Comparison of ENCODE assay signal across 8 cellular contexts in the genomic region with DNA sequence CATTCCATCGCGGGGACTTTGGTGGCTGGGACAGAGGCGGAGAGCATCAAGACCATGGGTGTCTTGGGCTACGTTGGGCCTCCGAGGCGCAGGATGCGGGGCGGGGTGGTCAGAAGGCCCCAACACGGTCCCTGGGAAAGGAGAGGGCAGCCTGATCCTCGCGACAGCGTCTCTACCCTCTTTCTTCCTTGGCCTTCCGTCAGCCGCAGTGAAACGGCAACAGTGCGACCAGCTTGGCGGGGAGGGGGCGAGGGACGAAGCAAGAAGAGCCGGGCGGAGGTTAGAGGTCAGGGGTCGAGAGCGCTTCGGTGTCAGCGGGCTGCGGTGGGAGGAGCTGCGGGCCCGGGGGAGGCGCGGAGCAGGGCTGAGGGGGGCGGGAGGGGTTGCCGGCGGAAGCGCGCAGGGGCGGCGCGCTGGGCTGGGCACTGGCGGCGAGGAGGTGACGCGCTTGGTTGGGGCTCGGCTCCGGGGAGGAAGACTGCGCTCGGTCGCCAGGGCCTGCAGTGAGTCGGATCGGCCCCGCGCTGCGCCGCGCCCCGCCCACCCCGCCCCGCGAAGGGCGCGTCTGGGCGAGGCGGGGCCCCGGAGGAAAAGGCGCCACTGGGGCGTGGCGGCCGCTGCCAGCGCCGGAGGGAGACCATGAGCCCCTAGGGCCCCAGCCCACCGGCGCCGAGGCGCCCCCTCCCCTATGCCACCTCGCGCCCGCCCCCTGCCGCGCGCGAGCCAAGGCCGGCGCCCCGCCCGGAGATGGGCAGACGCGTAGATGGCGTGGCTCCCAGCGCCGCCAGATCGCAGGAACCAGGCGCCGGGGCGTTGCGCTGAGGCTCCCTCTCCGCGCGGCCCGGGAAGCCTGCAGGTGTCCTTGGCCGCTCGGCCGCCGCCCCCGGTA. TPM values are rescaled to one million over a fixed set of nuclear protein-coding genes. Genes with fewer than 3 reads are reported as not detected.
DNase-seq lines count a peak whose midpoint lies in the region; ATAC-seq and TF ChIP-seq lines count a peak whose summit lies in the region.

A gene (plus strand): TSS at position 600 of the 889 bp plus-strand sequence. CDS start 1,186 bp downstream, outside the sequence.

- TF ChIP-seq POLR2A in suprapubic skin (IDR thresholded peaks at IDR 0.05), result no peak

- no peak for TF ChIP-seq EP300 in SK-N-SH (IDR thresholded peaks at IDR 0.05; ENCODE audit: borderline replicate concordance in 1 of 2, low read depth in 1 of 2, low read length in 1 of 2)
- no peak for TF ChIP-seq EP300 in suprapubic skin (IDR thresholded peaks at IDR 0.05)

- TF ChIP-seq RAD21 in SK-N-SH (IDR thresholded peaks at IDR 0.05; ENCODE audit: low read length), result no peak

- H3K36me3 ChIP-seq in H7 (replicated peaks; ENCODE audit: control insufficient read depth, insufficient read depth, low read length) (no peaks in the 10 kb centered on the region), Loucy (ENCODE audit: insufficient read depth, low read length) (no peaks in the 10 kb centered on the region), SK-N-SH (replicated peaks in 1 of 2; ENCODE audit: control insufficient read depth in 1 of 2, insufficient read depth in 2 of 2, low read length in 1 of 2) (no peaks in the 10 kb centered on the region), suprapubic skin (no peaks in the 10 kb centered on the region)

- H4K20me1 ChIP-seq in Loucy (ENCODE audit: insufficient read depth, low read length, poor library complexity, severe bottlenecking) (no peaks in the 10 kb centered on the region), SK-N-SH (ENCODE audit: insufficient read depth) (no peaks in the 10 kb centered on the region)

- WGBS in SK-N-SH (ENCODE audit: low lambda C conversion rate), result 35% methylated on average over 39 of the region's 103 CpGs
- 25% methylated on average over 2 of the region's 103 CpGs for WGBS in suprapubic skin

- H3K9me2 ChIP-seq in Loucy (replicated peaks; ENCODE audit: low read depth, low read length), result no peaks in the 10 kb centered on the region
- no peaks in the 10 kb centered on the region for H3K9me2 ChIP-seq in SK-N-SH

- H3K79me2 ChIP-seq in Loucy (ENCODE audit: insufficient read depth, low read length) (no peaks in the 10 kb centered on the region), SK-N-SH (ENCODE audit: insufficient read depth) (no peaks in the 10 kb centered on the region)

- H3K27me3 ChIP-seq in H7 (ENCODE audit: control insufficient read depth, insufficient read depth, low read length), result peaks cover 34% of the 10 kb centered on the region
- peaks cover 4% of the 10 kb centered on the region for H3K27me3 ChIP-seq in Loucy (ENCODE audit: insufficient read depth, low read length, poor library complexity, severe bottlenecking)
- H3K27me3 ChIP-seq in SK-N-SH (ENCODE audit: insufficient read depth), result peaks cover 23% of the 10 kb centered on the region
- no peaks in the 10 kb centered on the region for H3K27me3 ChIP-seq in suprapubic skin

- no peaks in the 10 kb centered on the region for H3F3A ChIP-seq in Loucy (ENCODE audit: low read depth)
- H3F3A ChIP-seq in SK-N-SH (replicated peaks; ENCODE audit: insufficient read depth), result peaks cover 4% of the 10 kb centered on the region

- ATAC-seq in omental fat pad (ENCODE audit: low FRiP score), result peak; percentile 85

- peak within 1 kb of the TSS; percentile 87 for H3K4me2 ChIP-seq in Loucy (ENCODE audit: low read depth, low read length, poor library complexity, severe bottlenecking)
- peak within 1 kb of the TSS; percentile 82 for H3K4me2 ChIP-seq in SK-N-SH

- no peak within 1 kb of the TSS; a peak in 1 of 4 replicates for H3K27ac ChIP-seq in SK-N-SH (ENCODE audit: low read depth in 2 of 2, low read length in 1 of 2)
- H3K27ac ChIP-seq in suprapubic skin, result peak within 1 kb of the TSS; percentile 52

- POLR2A ChIA-PET in SK-N-SH (lab: Yijun Ruan, JAX), result no interaction called here

- DNase-seq in ELF-1 (ENCODE audit: low read depth, low spot score) (peak; percentile 80), H7 (peak; percentile 97), SK-N-SH (peak; percentile 88), glomerular endothelial cell (ENCODE audit: extremely low read depth, low read depth, low spot score) (no peak), omental fat pad (ENCODE audit: low spot score) (peak; percentile 31), suprapubic skin (ENCODE audit: low spot score in 2 of 2) (peak; percentile 93)
- DNase-seq in activated naive CD4-positive, alpha-beta T cell treated with anti-CD3 and anti-CD28 coated beads, Interleukin-2, amount 50 U/mL, for 16 hours, result peak; percentile 90

- peak within 1 kb of the TSS; percentile 91 for H2AFZ ChIP-seq in Loucy (ENCODE audit: low read length)
- H2AFZ ChIP-seq in SK-N-SH (ENCODE audit: low read depth), result peak within 1 kb of the TSS; percentile 63

- CTCF ChIA-PET in SK-N-SH (lab: Yijun Ruan, JAX), result interaction anchor here (0.7 to 19.1 kb wide), 17 partner anchors 9 to 315 kb away, joined by 3 to 1300 read pairs (median 31); a partner anchor contains a TSS

- H3K4me1 ChIP-seq in Loucy (ENCODE audit: insufficient read depth, low read length, poor library complexity, severe bottlenecking) (peaks cover 10% of the 10 kb centered on the region), SK-N-SH (ENCODE audit: control insufficient read depth in 1 of 2, insufficient read depth in 2 of 2, low read depth in 1 of 2, low read length in 1 of 2) (peaks cover 0 to 57% of the 10 kb centered on the region in 2 experiments; a peak in 2 of 4 replicates), suprapubic skin (peaks cover 47% of the 10 kb centered on the region)

- H3K4me3 ChIP-seq in H7 (ENCODE audit: insufficient read depth, low read depth, low read length) (peak within 1 kb of the TSS; percentile 70), Loucy (ENCODE audit: low read length, poor library complexity, severe bottlenecking) (peak within 1 kb of the TSS; percentile 80), SK-N-SH (ENCODE audit: low read depth in 2 of 2, low read length in 1 of 2) (peak within 1 kb of the TSS; percentile 54), suprapubic skin (peak within 1 kb of the TSS; percentile 88)

- TF ChIP-seq CTCF in Loucy (conservative IDR thresholded peaks at IDR 0.05; ENCODE audit: low read length), result no peak
- no peak for TF ChIP-seq CTCF in SK-N-SH (IDR thresholded peaks at IDR 0.05)
- no peak for TF ChIP-seq CTCF in omental fat pad (IDR thresholded peaks at IDR 0.05)
- TF ChIP-seq CTCF in suprapubic skin (IDR thresholded peaks at IDR 0.05), result no peak

- H3K9me3 ChIP-seq in Loucy (ENCODE audit: insufficient read depth, low read depth, low read length) (no peaks in the 10 kb centered on the region), SK-N-SH (no peaks in the 10 kb centered on the region), suprapubic skin (no peaks in the 10 kb centered on the region)

- H3K9ac ChIP-seq in Loucy (ENCODE audit: low read depth, low read length, poor library complexity, severe bottlenecking) (peak within 1 kb of the TSS; percentile 62), SK-N-SH (no peak within 1 kb of the TSS)

TF ChIP-seq in SK-N-SH, 30 proteins besides CTCF, POLR2A, EP300 and RAD21 (continues in another document):
- TF ChIP-seq POLR2AphosphoS5 (IDR thresholded peaks at IDR 0.05; ENCODE audit: low read depth, low read length), result no peak
- TF ChIP-seq, protein P1, sequence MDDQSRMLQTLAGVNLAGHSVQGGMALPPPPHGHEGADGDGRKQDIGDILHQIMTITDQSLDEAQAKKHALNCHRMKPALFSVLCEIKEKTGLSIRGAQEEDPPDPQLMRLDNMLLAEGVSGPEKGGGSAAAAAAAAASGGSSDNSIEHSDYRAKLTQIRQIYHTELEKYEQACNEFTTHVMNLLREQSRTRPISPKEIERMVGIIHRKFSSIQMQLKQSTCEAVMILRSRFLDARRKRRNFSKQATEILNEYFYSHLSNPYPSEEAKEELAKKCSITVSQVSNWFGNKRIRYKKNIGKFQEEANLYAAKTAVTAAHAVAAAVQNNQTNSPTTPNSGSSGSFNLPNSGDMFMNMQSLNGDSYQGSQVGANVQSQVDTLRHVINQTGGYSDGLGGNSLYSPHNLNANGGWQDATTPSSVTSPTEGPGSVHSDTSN (IDR thresholded peaks at IDR 0.05), result no peak
- TF ChIP-seq TAF1 (IDR thresholded peaks at IDR 0.05; ENCODE audit: borderline replicate concordance, low read depth, low read length), result no peak
- no peak for TF ChIP-seq NFIC (IDR thresholded peaks at IDR 0.05; ENCODE audit: borderline replicate concordance)
- no peak for TF ChIP-seq MEF2A (IDR thresholded peaks at IDR 0.05; ENCODE audit: borderline replicate concordance, low read depth)
- TF ChIP-seq GABPA (IDR thresholded peaks at IDR 0.05; ENCODE audit: low read depth), result no peak
- TF ChIP-seq, protein P2, sequence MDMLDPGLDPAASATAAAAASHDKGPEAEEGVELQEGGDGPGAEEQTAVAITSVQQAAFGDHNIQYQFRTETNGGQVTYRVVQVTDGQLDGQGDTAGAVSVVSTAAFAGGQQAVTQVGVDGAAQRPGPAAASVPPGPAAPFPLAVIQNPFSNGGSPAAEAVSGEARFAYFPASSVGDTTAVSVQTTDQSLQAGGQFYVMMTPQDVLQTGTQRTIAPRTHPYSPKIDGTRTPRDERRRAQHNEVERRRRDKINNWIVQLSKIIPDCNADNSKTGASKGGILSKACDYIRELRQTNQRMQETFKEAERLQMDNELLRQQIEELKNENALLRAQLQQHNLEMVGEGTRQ (IDR thresholded peaks at IDR 0.05; ENCODE audit: borderline replicate concordance, low read depth, low read length), result no peak
- TF ChIP-seq RXRA (IDR thresholded peaks at IDR 0.05; ENCODE audit: borderline replicate concordance, low read depth), result no peak
- TF ChIP-seq JUND (IDR thresholded peaks at IDR 0.05), result no peak
- TF ChIP-seq FOXM1 (IDR thresholded peaks at IDR 0.05; ENCODE audit: low read depth), result no peak
- no peak for TF ChIP-seq GATA2 (CRISPR knock-in tag; IDR thresholded peaks at IDR 0.05)
- no peak for TF ChIP-seq ELF1 (IDR thresholded peaks at IDR 0.05)

RNA-seq across cellular contexts. Expression of the gene that starts here (rescaled TPM):
- 3.3 and 8.6 TPM in 2 replicates for total RNA-seq in H7 (2014; rRNA removed; shearing (Covaris generic))
- 0.37 and 0.51 TPM in 2 replicates for polyA plus RNA-seq in SK-N-SH (2012; rRNA removed)
- polyA plus RNA-seq in SK-N-SH (2012; cell fraction: cytosol; rRNA removed), result 0.21 and 0.35 TPM in 2 replicates
- 1.2 and 1.6 TPM in 2 replicates for polyA plus RNA-seq in SK-N-SH (2012; cell fraction: nucleus; rRNA removed)
- total RNA-seq in glomerular endothelial cell, result 6.0 and 12.0 TPM in 2 replicates
- total RNA-seq in omental fat pad, result 10 to 100 TPM in 1 of 4 donors, 1 to 10 TPM in 3; 4.4 to 12.0 (median 6.7) TPM
- total RNA-seq in suprapubic skin, result 10 to 100 TPM in 1 of 4 donors, 1 to 10 TPM in 3; 4.5 to 15.8 (median 7.4) TPM
